Comparison of ENCODE assay signal across 26 cellular contexts in genomic region chr11:15850992-15851615, GRCh38.
DNase-seq lines count a peak whose midpoint lies in the region; ATAC-seq and TF ChIP-seq lines count a peak whose summit lies in the region.
"Had no signal": no experiment of that assay in that cellular context is flagged by ENCODE, and none has a peak within 500 bp of the region (broad histone marks: within the 10 kb centered on the region; RNA-seq: fewer than 3 reads in every experiment).

No MANE protein-coding gene starts in this region.

- H3K36me3 Mint-ChIP-seq in glutamatergic neuron (ENCODE audit: unreplicated experiment) (no peaks in the 10 kb centered on the region), T-helper 17 cell (ENCODE audit: low read depth) (no peaks in the 10 kb centered on the region)
- H3K36me3 Mint-ChIP-seq: activated naive CD8-positive, alpha-beta T cell treated with anti-CD3 and anti-CD28 coated beads, Interleukin-2, amount 10 ng/mL, durations not matched to agents 7 days and 5 days; IgD-negative memory B cell had no signal

- no peak overlapping the region for H3K27ac Mint-ChIP-seq in glutamatergic neuron (ENCODE audit: unreplicated experiment)
- H3K27ac Mint-ChIP-seq in T-helper 17 cell = no peak overlapping the region
- H3K27ac Mint-ChIP-seq: activated naive CD8-positive, alpha-beta T cell treated with anti-CD3 and anti-CD28 coated beads, Interleukin-2, amount 10 ng/mL, durations not matched to agents 7 days and 5 days; IgD-negative memory B cell had no signal

- H3K27me3 Mint-ChIP-seq in glutamatergic neuron (ENCODE audit: unreplicated experiment) (peaks cover 1% of the 10 kb centered on the region), T-helper 17 cell (peaks cover 11% of the 10 kb centered on the region)

- H3K9me3 ChIP-seq in T-helper 17 cell (ENCODE audit: control insufficient read depth, low read length, poor library complexity, severe bottlenecking) = no peaks in the 10 kb centered on the region
- H3K9me3 ChIP-seq: esophagus squamous epithelium, right lobe of liver had no signal

- no peak for TF ChIP-seq CTCF in glutamatergic neuron (IDR thresholded peaks at IDR 0.05; ENCODE audit: partially characterized antibody, unreplicated experiment)

- peak in 4 of 61 donors; percentile 3 to 23 (median 4) for DNase-seq in caudate nucleus (lab: John Stamatoyannopoulos, UW)
- no peak for DNase-seq in Right ventricle myocardium superior
- peak; percentile 23 for DNase-seq in middle frontal gyrus (ENCODE audit: extremely low spot score, low spot score)
- no peak for DNase-seq in glutamatergic neuron
- DNase-seq in T-helper 17 cell = no peak
- DNase-seq: activated naive CD8-positive, alpha-beta T cell treated with anti-CD3 and anti-CD28 coated beads, Interleukin-2, amount 10 ng/mL, durations not matched to agents 7 days and 5 days; activated T-cell treated with anti-CD3 and anti-CD28 coated beads, Interleukin-2, amount 50 U/mL, for 48 hours; AML-193; COR-L47; effector memory CD4-positive, alpha-beta T cell; esophagus squamous epithelium; HCEC 1CT; islet precursor cell; MV-4-11; NCI-H2029 treated with DMSO at 0.1 percent for 48 hours; NCI-H526; right lobe of liver; SIG-M5; stimulated activated CD4-positive, alpha-beta T cell treated with anti-CD3 and anti-CD28 coated beads, Interleukin-2, amount 100 ng/mL, for 24 hours had no signal

- H3K4me3 Mint-ChIP-seq in glutamatergic neuron (ENCODE audit: unreplicated experiment) (no peak overlapping the region), T-helper 17 cell (no peak overlapping the region)
- H3K4me3 Mint-ChIP-seq: activated naive CD8-positive, alpha-beta T cell treated with anti-CD3 and anti-CD28 coated beads, Interleukin-2, amount 10 ng/mL, durations not matched to agents 7 days and 5 days; IgD-negative memory B cell had no signal

- intact Hi-C loops in Right ventricle myocardium superior (cut with DNase I) = no loop called here

- H3K9me3 Mint-ChIP-seq in glutamatergic neuron (ENCODE audit: unreplicated experiment) = no peaks in the 10 kb centered on the region
- H3K9me3 Mint-ChIP-seq: activated naive CD8-positive, alpha-beta T cell treated with anti-CD3 and anti-CD28 coated beads, Interleukin-2, amount 10 ng/mL, durations not matched to agents 7 days and 5 days had no signal

- ATAC-seq in Right ventricle myocardium superior (ENCODE audit: poor library complexity) (peak; percentile 68), HG03045 (IDR thresholded peaks at IDR 0.05; ENCODE audit: unreplicated experiment) (no peak), GM21529 (IDR thresholded peaks at IDR 0.05; ENCODE audit: unreplicated experiment) (no peak), T-helper 17 cell (no peak)
- ATAC-seq: activated CD4-positive, CD25-positive, alpha-beta regulatory T cell treated with anti-CD3 and anti-CD28 coated beads, Interleukin-2, amount 50 U/mL, for 24 hours; right lobe of liver had no signal

- H3K27ac ChIP-seq in caudate nucleus (ENCODE audit: low read depth, low read length) (peak overlapping the region; percentile 83), temporal lobe (ENCODE audit: low read depth, low read length) (peak overlapping the region; percentile 70)
- H3K27ac ChIP-seq: esophagus squamous epithelium, hepatocyte, HL-60, right lobe of liver had no signal

- H3K4me1 Mint-ChIP-seq in glutamatergic neuron (ENCODE audit: low read depth, unreplicated experiment) = peaks cover 1% of the 10 kb centered on the region
- H3K4me1 Mint-ChIP-seq in T-helper 17 cell = peaks cover 2% of the 10 kb centered on the region
- H3K4me1 Mint-ChIP-seq: activated naive CD8-positive, alpha-beta T cell treated with anti-CD3 and anti-CD28 coated beads, Interleukin-2, amount 10 ng/mL, durations not matched to agents 7 days and 5 days; IgD-negative memory B cell had no signal
